28 cellular contexts compared by ENCODE assay signal in genomic region chr11:69843529-69843921, GRCh38. TPM values are rescaled to one million over a fixed set of nuclear protein-coding genes. Genes with fewer than 3 reads are reported as not detected.
DNase-seq lines count a peak whose midpoint lies in the region; ATAC-seq, FAIRE-seq and TF ChIP-seq lines count a peak whose summit lies in the region.
"Had no signal": no experiment of that assay in that cellular context is flagged by ENCODE, and none has a peak within 500 bp of the region (broad histone marks: within the 10 kb centered on the region; RNA-seq: fewer than 3 reads in every experiment).

No MANE protein-coding gene starts in this region.

- no peak overlapping the region for H2BK20ac ChIP-seq in H1 (ENCODE audit: low read length)

- H3K9me2 ChIP-seq in SK-N-SH = no peaks in the 10 kb centered on the region

- no peaks in the 10 kb centered on the region for H3K36me3 ChIP-seq in SK-N-SH (replicated peaks in 1 of 2; ENCODE audit: control insufficient read depth in 1 of 2, insufficient read depth in 2 of 2, low read length in 1 of 2)
- no peaks in the 10 kb centered on the region for H3K36me3 ChIP-seq in H1 (ENCODE audit: control insufficient read depth in 2 of 4, insufficient read depth in 4 of 4, low read length in 3 of 4)
- H3K36me3 ChIP-seq: BE2C; BLaER1 treated with 17β-estradiol and CSF1 and Interleukin-3, amounts not matched to agents 10 nM and 100 nM; HAP-1 had no signal

- no peak overlapping the region for H2BK120ac ChIP-seq in H1 (replicated peaks; ENCODE audit: low read depth, low read length)

- H3K18ac ChIP-seq in H1 (ENCODE audit: extremely low read depth, low read length) = no peak overlapping the region

- no peak overlapping the region for H4K8ac ChIP-seq in H1 (ENCODE audit: extremely low read depth, insufficient read depth, low read length)

- no peak for DNase-seq in SK-N-SH
- DNase-seq in HTR-8/SVneo (ENCODE audit: insufficient read length, low spot score) = no peak
- DNase-seq in H1 (ENCODE audit: low read depth in 1 of 2, low spot score in 2 of 2) = no peak
- no peak for DNase-seq in urothelium cell line (ENCODE audit: low spot score)
- no peak for DNase-seq in stimulated activated CD4-positive, alpha-beta T cell treated with anti-CD3 and anti-CD28 coated beads, Interleukin-12 subunit alpha, Interleukin-12 subunit beta, amount 100 ng/mL, for 4 hours
- no peak for DNase-seq in HUDEP-2 (lab: John Stamatoyannopoulos, UW; ENCODE audit: unreplicated experiment in 76 of 76)
- no peak for DNase-seq in SIG-M5 (lab: John Stamatoyannopoulos, UW)
- DNase-seq: ACHN; AML-193; BE2C; CD8-positive, alpha-beta memory T cell; DMS 273 treated with DMSO at 0.1 percent for 48 hours; DMS79; EL; GDM1; HFFc6 had no signal

- FAIRE-seq in HTR-8/SVneo (lab: Jason Lieb, UNC) (peak; percentile 77), H1 (lab: Jason Lieb, UNC) (no peak), urothelium cell line (lab: Jason Lieb, UNC) (peak; percentile 83)
- FAIRE-seq: A204.1, D721Med, GM12878, GM19239, H54 had no signal

- no peak overlapping the region for H3K14ac ChIP-seq in H1 (ENCODE audit: insufficient read length)

- CTCF ChIA-PET in SK-N-SH (lab: Yijun Ruan, JAX) = interaction anchor here (0.6 to 1.1 kb wide), 3 partner anchors 43 to 159 kb away, joined by 3 read pairs; no protein-coding TSS in a partner anchor
- CTCF ChIA-PET in H1 (lab: Charles Lee; ENCODE audit: partially characterized antibody) = interaction anchor here (0.8 to 2.5 kb wide), 12 partner anchors 9 to 138 kb away, joined by 3 to 18 read pairs (median 9); no protein-coding TSS in a partner anchor

- H3K4me1 ChIP-seq in SK-N-SH (ENCODE audit: control insufficient read depth in 1 of 2, insufficient read depth in 2 of 2, low read depth in 1 of 2, low read length in 1 of 2) (no peaks in the 10 kb centered on the region; a peak in 1 of 4 replicates), H1 (replicated peaks in 1 of 4; ENCODE audit: control insufficient read depth in 3 of 4, insufficient read depth in 4 of 4, low read length in 3 of 4) (peaks cover 0 to 11% (median 2%) of the 10 kb centered on the region in 4 experiments; a peak in 4 of 7 replicates)
- H3K4me1 ChIP-seq: BLaER1 treated with 17β-estradiol and CSF1 and Interleukin-3, amounts not matched to agents 10 nM and 100 nM; HAP-1 had no signal

- no peak for ATAC-seq in SK-N-SH treated with all-trans-retinoic acid at 6 μM for 48 hours
- ATAC-seq: GM12878 had no signal

- H3K4ac ChIP-seq in H1 (replicated peaks; ENCODE audit: insufficient read length, low read depth, low read length) = no peak overlapping the region

- H2BK15ac ChIP-seq in H1 (ENCODE audit: low read length) = no peak overlapping the region

- no peak overlapping the region for H2AFZ ChIP-seq in SK-N-SH (ENCODE audit: low read depth)
- no peak overlapping the region for H2AFZ ChIP-seq in H1 (ENCODE audit: low read length)
- H2AFZ ChIP-seq: GM23248 had no signal

- no peak overlapping the region for H3K4me2 ChIP-seq in SK-N-SH
- peak overlapping the region in 1 of 2 experiments; percentile 56; a peak in 2 of 4 replicates for H3K4me2 ChIP-seq in H1 (ENCODE audit: insufficient read depth in 1 of 2, low read depth in 2 of 2, low read length in 2 of 2)
- H3K4me2 ChIP-seq: BLaER1 treated with 17β-estradiol and CSF1 and Interleukin-3, amounts not matched to agents 10 nM and 100 nM had no signal

- H3K27ac ChIP-seq in SK-N-SH (ENCODE audit: low read depth in 2 of 2, low read length in 1 of 2) = no peak overlapping the region
- H3K27ac ChIP-seq in H1 (ENCODE audit: low read depth, low read length) = no peak overlapping the region
- H3K27ac ChIP-seq: 22Rv1; BLaER1 treated with 17β-estradiol and CSF1 and Interleukin-3, amounts not matched to agents 10 nM and 100 nM; GM23248 had no signal

- TF ChIP-seq CTCF in SK-N-SH (IDR thresholded peaks at IDR 0.05) = no peak
- TF ChIP-seq CTCF in H1 (IDR thresholded peaks at IDR 0.05; ENCODE audit: control extremely low read depth in 1 of 3, insufficient read depth in 1 of 3, low read depth in 1 of 3, low read length in 3 of 3) = no peak

- H2AK5ac ChIP-seq in H1 (ENCODE audit: low read depth, low read length) = peak overlapping the region; percentile 28; the same call in 1 of the 2 replicates

- H4K20me1 ChIP-seq in SK-N-SH (ENCODE audit: insufficient read depth) (no peaks in the 10 kb centered on the region), H1 (replicated peaks in 1 of 2; ENCODE audit: control insufficient read depth in 1 of 2, insufficient read depth in 2 of 2, low read length in 2 of 2) (peaks cover 0 to 3% of the 10 kb centered on the region in 2 experiments)
- H4K20me1 ChIP-seq: BLaER1 treated with 17β-estradiol and CSF1 and Interleukin-3, amounts not matched to agents 10 nM and 100 nM had no signal

- POLR2A ChIA-PET in SK-N-SH (lab: Yijun Ruan, JAX) (no interaction called here), H1 (lab: Charles Lee; ENCODE audit: partially characterized antibody) (interaction anchor here (0.7 to 1.0 kb wide), 2 partner anchors 45 to 140 kb away, joined by 3 read pairs; no protein-coding TSS in a partner anchor)

- WGBS in SK-N-SH (ENCODE audit: low lambda C conversion rate) = 50% methylated on average over 1 of the region's 1 CpG
- 69% methylated on average over 1 of the region's 1 CpG; no CpG with 5 or more reads in 1 of the 2 experiments for WGBS in H1 (ENCODE audit: extremely low coverage in 1 of 2, insufficient coverage in 1 of 2, insufficient read length in 1 of 2, insufficient replicate concordance in 2 of 2, low coverage in 1 of 2, low lambda C conversion rate in 2 of 2, missing lambda C conversion rate in 1 of 2), 2 experiments

- H4K5ac ChIP-seq in H1 (ENCODE audit: insufficient read length, low read depth, low read length) = no peak overlapping the region

- no peak for TF ChIP-seq EP300 in SK-N-SH (IDR thresholded peaks at IDR 0.05; ENCODE audit: borderline replicate concordance in 1 of 2, low read depth in 1 of 2, low read length in 1 of 2)
- no peak for TF ChIP-seq EP300 in H1 (IDR thresholded peaks at IDR 0.05; ENCODE audit: borderline replicate concordance in 1 of 2, low read depth in 2 of 2, low read length in 2 of 2)

- H3K79me2 ChIP-seq in SK-N-SH (ENCODE audit: insufficient read depth) = no peaks in the 10 kb centered on the region
- H3K79me2 ChIP-seq in H1 (ENCODE audit: control insufficient read depth in 1 of 2, insufficient read depth in 2 of 2, low read length in 2 of 2) = no peaks in the 10 kb centered on the region

- H2BK12ac ChIP-seq in H1 (ENCODE audit: low read depth, low read length) = 0 out of 2 replicates have a peak overlapping the region, but pooled peaks have one; percentile 60

- H3K56ac ChIP-seq in H1 (replicated peaks; ENCODE audit: insufficient read length, low read depth, low read length) = no peak overlapping the region

- no peaks in the 10 kb centered on the region for H3K79me1 ChIP-seq in H1 (ENCODE audit: low read depth, low read length)

- H4K91ac ChIP-seq in H1 (replicated peaks; ENCODE audit: insufficient read length, low read length) = no peak overlapping the region

- H3K4me3 ChIP-seq in SK-N-SH (ENCODE audit: low read depth in 2 of 2, low read length in 1 of 2) (no peak overlapping the region), H1 (ENCODE audit: extremely low read depth in 1 of 4, insufficient read depth in 2 of 4, low read depth in 3 of 4, low read length in 4 of 4) (no peak overlapping the region)
- H3K4me3 ChIP-seq: BLaER1 treated with 17β-estradiol and CSF1 and Interleukin-3, amounts not matched to agents 10 nM and 100 nM; GM12878; GM23248; HAP-1 had no signal

- H3K23me2 ChIP-seq in H1 (ENCODE audit: low read depth, low read length) = peaks cover 12% of the 10 kb centered on the region; the same call in 1 of the 2 replicates

- TF ChIP-seq RAD21 in SK-N-SH (IDR thresholded peaks at IDR 0.05; ENCODE audit: low read length) = no peak
- TF ChIP-seq RAD21 in H1 (IDR thresholded peaks at IDR 0.05 in 1 of 2, conservative IDR thresholded peaks at IDR 0.05 in 1 of 2; ENCODE audit: low read depth in 2 of 2, low read length in 2 of 2) = no peak

- TF ChIP-seq POLR2A in H1 (IDR thresholded peaks at IDR 0.05; ENCODE audit: control extremely low read depth in 1 of 2, low read depth in 2 of 2, low read length in 2 of 2) = no peak

- H3K9me3 ChIP-seq in SK-N-SH = no peaks in the 10 kb centered on the region
- peaks cover 0 to 3% of the 10 kb centered on the region in 2 experiments; a peak in 1 of 4 replicates for H3K9me3 ChIP-seq in H1 (ENCODE audit: insufficient read depth in 2 of 2, low read depth in 1 of 2, low read length in 1 of 2)
- H3K9me3 ChIP-seq: BE2C; BLaER1 treated with 17β-estradiol and CSF1 and Interleukin-3, amounts not matched to agents 10 nM and 100 nM; HAP-1 had no signal

- H2BK5ac ChIP-seq in H1 (ENCODE audit: low read depth, low read length) = no peak overlapping the region

- H3K27me3 ChIP-seq in SK-N-SH (ENCODE audit: insufficient read depth) = no peaks in the 10 kb centered on the region
- peaks cover 0 to 4% (median 0%) of the 10 kb centered on the region in 4 experiments; a peak in 2 of 7 replicates for H3K27me3 ChIP-seq in H1 (replicated peaks in 1 of 4; ENCODE audit: control insufficient read depth in 3 of 4, extremely low read depth in 1 of 4, insufficient read depth in 3 of 4, low read length in 3 of 4)
- H3K27me3 ChIP-seq: BE2C had no signal

- no peak overlapping the region for H3K23ac ChIP-seq in H1 (ENCODE audit: insufficient read length)

- H3K9ac ChIP-seq in SK-N-SH (no peak overlapping the region), H1 (replicated peaks in 1 of 4; ENCODE audit: extremely low read depth in 1 of 4, low read depth in 3 of 4, low read length in 3 of 4) (no peak overlapping the region)
- H3K9ac ChIP-seq: BLaER1 treated with 17β-estradiol and CSF1 and Interleukin-3, amounts not matched to agents 10 nM and 100 nM; GM23248 had no signal

- H3F3A ChIP-seq in SK-N-SH (replicated peaks; ENCODE audit: insufficient read depth) = no peaks in the 10 kb centered on the region

TF ChIP-seq in H1, 55 proteins besides CTCF, POLR2A, EP300 and RAD21 (continues in another document):
- no peak for TF ChIP-seq CBX5 (IDR thresholded peaks at IDR 0.05; ENCODE audit: low read depth, low read length)
- no peak for TF ChIP-seq SP2 (IDR thresholded peaks at IDR 0.05; ENCODE audit: low read length)
- TF ChIP-seq CBX8 (IDR thresholded peaks at IDR 0.05; ENCODE audit: borderline replicate concordance, low read depth, low read length) = no peak

RNA-seq across cellular contexts. Expression of gene FGF3, which starts 24.3 kb away (rescaled TPM):
- not detected in 2 replicates for polyA plus RNA-seq in SK-N-SH (2012; rRNA removed)
- polyA plus RNA-seq in SK-N-SH (2012; cell fraction: cytosol; rRNA removed) = not detected in 2 replicates
- polyA plus RNA-seq in SK-N-SH (2012; cell fraction: nucleus; rRNA removed) = not detected in 2 replicates
- total RNA-seq in H1 (2021; fragmentation: NEBNext Ultra II Directional; extraction: Animal tissue kit (Norgen Biotek cat#: 25700)) = not detected in 2 replicates
- polyA plus RNA-seq in H1 (2011; rRNA removed) = 0.19 TPM in 1 of 2 replicates, not detected in the other
- polyA plus RNA-seq in H1 (2011; cell fraction: cytosol; rRNA removed) = not detected
- polyA plus RNA-seq in H1 (2011; cell fraction: nucleus; rRNA removed) = not detected
- not detected in 4 replicates for polyA plus RNA-seq in H1 (2012, experiment 1 of 2)
- polyA plus RNA-seq in H1 (2012, experiment 2 of 2) = not detected
- polyA plus RNA-seq in H1 (2013, experiment 1 of 2) = 0.12 TPM
- 0.06 TPM for polyA plus RNA-seq in H1 (2013, experiment 2 of 2)
- not detected in 2 replicates for polyA minus RNA-seq in H1 (2011; rRNA and poly(A)+ RNA removed)
- polyA minus RNA-seq in H1 (2011; cell fraction: cytosol; rRNA and poly(A)+ RNA removed) = not detected
- polyA minus RNA-seq in H1 (2011; cell fraction: nucleus; rRNA and poly(A)+ RNA removed) = not detected
- total RNA-seq: CD4-positive, alpha-beta T cell; CD8-positive, alpha-beta memory T cell; GM12878; GM23248; HFFc6 had no signal
- polyA plus RNA-seq: CD14-positive monocyte; CD8-positive, alpha-beta memory T cell; GM12878; GM23248 had no signal
